ENCODE assay signal across 28 cellular contexts in genomic region chr4:82613111-82613510, GRCh38.
"Had no signal": no experiment of that assay in that cellular context is flagged by ENCODE, and none has a peak within 500 bp of the region (broad histone marks: within the 10 kb centered on the region; RNA-seq: fewer than 3 reads in every experiment).

No MANE protein-coding gene starts in this region.

- H3K9me3 ChIP-seq: colonic mucosa, esophagus muscularis mucosa, esophagus squamous epithelium, gastrocnemius medialis, gastroesophageal sphincter, heart left ventricle, heart right ventricle had no signal

- ATAC-seq: effector memory CD8-positive, alpha-beta T cell; esophagus mucosa; foreskin keratinocyte; gastrocnemius medialis; gastroesophageal sphincter; heart left ventricle; heart right ventricle had no signal

- H3K36me3 ChIP-seq: colonic mucosa, esophagus muscularis mucosa, esophagus squamous epithelium, gastrocnemius medialis, gastroesophageal sphincter, heart left ventricle, heart right ventricle had no signal

- H3K27ac ChIP-seq: colonic mucosa, coronary artery, dorsolateral prefrontal cortex, epithelial cell of prostate, esophagus muscularis mucosa, esophagus squamous epithelium, foreskin keratinocyte, gastrocnemius medialis, gastroesophageal sphincter, heart left ventricle, heart right ventricle had no signal

- FAIRE-seq: colon, endometrium, endothelial cell of umbilical vein, frontal cortex had no signal

- DNase-seq: colonic mucosa; cortex of kidney; dermis blood vessel endothelial cell; dorsolateral prefrontal cortex; effector CD4-positive, alpha-beta T cell; effector CD8-positive, alpha-beta T cell; effector memory CD4-positive, alpha-beta T cell; effector memory CD8-positive, alpha-beta T cell; endodermal cell; erythroblast; esophagus squamous epithelium; foreskin fibroblast; foreskin keratinocyte; foreskin melanocyte; gastrocnemius medialis; glutamatergic neuron; head of caudate nucleus; heart left ventricle; heart right ventricle had no signal

- H3K27me3 ChIP-seq: colonic mucosa, dorsolateral prefrontal cortex, gastrocnemius medialis, gastroesophageal sphincter, heart left ventricle, heart right ventricle had no signal

- H3K4me3 ChIP-seq: colonic mucosa, coronary artery, dorsolateral prefrontal cortex, esophagus muscularis mucosa, esophagus squamous epithelium, gastrocnemius medialis, gastroesophageal sphincter, heart left ventricle, heart right ventricle had no signal

- H3K4me1 ChIP-seq: colonic mucosa, esophagus muscularis mucosa, esophagus squamous epithelium, foreskin keratinocyte, gastrocnemius medialis, gastroesophageal sphincter, heart left ventricle, heart right ventricle had no signal
